Comparison of ENCODE assay signal across 8 cellular contexts in genomic region chr16:726438-727290, GRCh38.
A peak's percentile ranks its signal among the peaks of the same experiment; 100 is the strongest.
DNase-seq lines count a peak whose midpoint lies in the region.

Gene CCDC78 (minus strand): TSS chr16:726443. CDS start chr16:726367, 76 bp downstream.
Gene HAGHL (plus strand): TSS chr16:727106. CDS start chr16:727510, 404 bp downstream.

- H3K4me1 ChIP-seq in muscle layer of colon (ENCODE audit: insufficient read depth, low read length): peaks cover 15% of the 10 kb centered on the region
- H3K4me1 ChIP-seq in subcutaneous abdominal adipose tissue (ENCODE audit: control insufficient read depth in 5 of 5, insufficient read depth in 5 of 5, low read length in 5 of 5): peaks cover 0 to 28% (median 24%) of the 10 kb centered on the region in 5 donors

- peak; percentile 57 for DNase-seq in NCI-H345 (lab: John Stamatoyannopoulos, UW)
- no peak for DNase-seq in NCI-H345 treated with DMSO at 0.1 percent for 48 hours (lab: John Stamatoyannopoulos, UW; ENCODE audit: unreplicated experiment)
- peak; percentile 65 for DNase-seq in NAMALWA (ENCODE audit: low spot score)
- peak; percentile 71 for DNase-seq in activated CD8-positive, alpha-beta memory T cell treated with anti-CD3 and anti-CD28 coated beads, Interleukin-2, amount 50 U/mL, for 4 hours
- DNase-seq in epithelial cell of prostate (ENCODE audit: low read depth, low spot score): no peak
- DNase-seq in NCI-H510A treated with DMSO at 0.1 percent for 48 hours (lab: John Stamatoyannopoulos, UW): no peak

- H3K9ac ChIP-seq in muscle layer of colon (ENCODE audit: low read length) (no peak within 1 kb of the TSS), subcutaneous abdominal adipose tissue (ENCODE audit: low read length in 5 of 5) (peak within 1 kb of the TSS in 2 of 5 donors; percentile 42 to 47)

- H3K4me3 ChIP-seq in muscle layer of colon (ENCODE audit: low read depth in 1 of 2, low read length in 2 of 2) (peak within 1 kb of the TSS; percentile 23 to 47), subcutaneous abdominal adipose tissue (ENCODE audit: low read depth in 1 of 5, low read length in 5 of 5) (peak within 1 kb of the TSS in 4 of 5 donors; percentile 17 to 60 (median 54))

- peaks cover 16 to 48% of the 10 kb centered on the region in 2 donors for H3K27me3 ChIP-seq in muscle layer of colon (ENCODE audit: control insufficient read depth in 1 of 2, insufficient read depth in 2 of 2, low read length in 2 of 2)
- peaks cover 20 to 31% (median 27%) of the 10 kb centered on the region in 5 donors for H3K27me3 ChIP-seq in subcutaneous abdominal adipose tissue (ENCODE audit: control insufficient read depth in 5 of 5, insufficient read depth in 4 of 5, low read length in 5 of 5)

- peak within 1 kb of the TSS; percentile 45 for H3K27ac ChIP-seq in epithelial cell of prostate
- H3K27ac ChIP-seq in muscle layer of colon (ENCODE audit: low read depth, low read length): no peak within 1 kb of the TSS
- no peak within 1 kb of the TSS for H3K27ac ChIP-seq in subcutaneous abdominal adipose tissue (ENCODE audit: low read depth, low read length)

- H3K36me3 ChIP-seq in muscle layer of colon (ENCODE audit: insufficient read depth, low read length) (no peaks in the 10 kb centered on the region), subcutaneous abdominal adipose tissue (ENCODE audit: control insufficient read depth in 5 of 5, insufficient read depth in 5 of 5, low read length in 5 of 5) (peaks cover 0 to 19% (median 3%) of the 10 kb centered on the region in 5 donors)

- H3K9me3 ChIP-seq in muscle layer of colon (ENCODE audit: low read length) (no peaks in the 10 kb centered on the region), subcutaneous abdominal adipose tissue (ENCODE audit: control insufficient read depth in 5 of 5, low read length in 5 of 5) (no peaks in the 10 kb centered on the region)

Comparison
In these comparisons a context has a peak if more than half of its experiments do, and no peak if none do; other contexts are left out.
1. DNase-seq: peak in NCI-H345 (single experiment), NAMALWA (single experiment) and activated CD8-positive, alpha-beta memory T cell treated with anti-CD3 and anti-CD28 coated beads, Interleukin-2, amount 50 U/mL, for 4 hours (single experiment); none in NCI-H345 treated with DMSO at 0.1 percent for 48 hours (single experiment), epithelial cell of prostate (single experiment) and NCI-H510A treated with DMSO at 0.1 percent for 48 hours (single experiment).